8 cellular contexts compared by ENCODE assay signal in genomic region chr10:6445671-6446278, GRCh38.
DNase-seq lines count a peak whose midpoint lies in the region; ATAC-seq and TF ChIP-seq lines count a peak whose summit lies in the region.

No MANE protein-coding gene starts in this region.

- H3K36me3 Mint-ChIP-seq in activated CD8-positive, alpha-beta T cell treated with anti-CD3 and anti-CD28 coated beads, Interleukin-2, amount 10 ng/mL, durations not matched to agents 7 days and 5 days (ENCODE audit: low read depth) = peaks cover 60% of the 10 kb centered on the region
- peaks cover 43% of the 10 kb centered on the region for H3K36me3 Mint-ChIP-seq in effector memory CD8-positive, alpha-beta T cell (ENCODE audit: insufficient read depth)

- no peak overlapping the region for H3K4me3 ChIP-seq in mucosa of descending colon

- H3K27ac Mint-ChIP-seq in activated CD8-positive, alpha-beta T cell treated with anti-CD3 and anti-CD28 coated beads, Interleukin-2, amount 10 ng/mL, durations not matched to agents 7 days and 5 days = peak overlapping the region; percentile 0
- H3K27ac Mint-ChIP-seq in effector memory CD8-positive, alpha-beta T cell = peak overlapping the region; percentile 3 to 55

- no peak for TF ChIP-seq CTCF in mucosa of descending colon (IDR thresholded peaks at IDR 0.05)

- POLR2A ChIA-PET in activated CD8-positive, alpha-beta T cell treated with anti-CD3 and anti-CD28 coated beads, Interleukin-2, amount 10 ng/mL, durations not matched to agents 7 days and 5 days (lab: Charles Lee) = interaction anchor here (0.8 to 1.2 kb wide), 2 partner anchors 136 to 139 kb away, joined by 3 to 4 read pairs; no protein-coding TSS in a partner anchor

- H3K9me3 Mint-ChIP-seq in activated CD8-positive, alpha-beta T cell treated with anti-CD3 and anti-CD28 coated beads, Interleukin-2, amount 10 ng/mL, durations not matched to agents 7 days and 5 days (ENCODE audit: insufficient read depth) = no peaks in the 10 kb centered on the region
- no peaks in the 10 kb centered on the region for H3K9me3 Mint-ChIP-seq in effector memory CD8-positive, alpha-beta T cell

- CTCF ChIA-PET in activated CD8-positive, alpha-beta T cell treated with anti-CD3 and anti-CD28 coated beads, Interleukin-2, amount 10 ng/mL, durations not matched to agents 7 days and 5 days (lab: Charles Lee) = interaction anchor here (0.7 to 3.0 kb wide), 41 partner anchors 9 to 285 kb away, joined by 3 to 25 read pairs (median 4); no protein-coding TSS in a partner anchor

- intact Hi-C loops in mucosa of descending colon (cut with DNase I, micrococcal nuclease) = no loop called here

- no peaks in the 10 kb centered on the region for H3K27me3 Mint-ChIP-seq in activated CD8-positive, alpha-beta T cell treated with anti-CD3 and anti-CD28 coated beads, Interleukin-2, amount 10 ng/mL, durations not matched to agents 7 days and 5 days (ENCODE audit: low read depth)
- no peaks in the 10 kb centered on the region for H3K27me3 Mint-ChIP-seq in effector memory CD8-positive, alpha-beta T cell

- H3K9me3 ChIP-seq in mucosa of descending colon = no peaks in the 10 kb centered on the region

- no peaks in the 10 kb centered on the region for H3K36me3 ChIP-seq in mucosa of descending colon (ENCODE audit: low read depth)

- DNase-seq in Daoy (ENCODE audit: low read depth) (peak; percentile 23), M059J (ENCODE audit: low read depth) (peak; percentile 18), mucosa of descending colon (peak in 2 of 3 donors; percentile 68 to 77)
- DNase-seq in activated CD8-positive, alpha-beta T cell treated with anti-CD3 and anti-CD28 coated beads, Interleukin-2, amount 10 ng/mL, durations not matched to agents 7 days and 5 days = peak; percentile 80
- DNase-seq in effector memory CD8-positive, alpha-beta T cell = peak; percentile 47 to 53 (median 53)
- peak; percentile 9 to 45 (median 28) for DNase-seq in stimulated activated naive CD4-positive, alpha-beta T cell (lab: John Stamatoyannopoulos, UW)

- peaks cover 3% of the 10 kb centered on the region for H3K4me1 ChIP-seq in mucosa of descending colon (ENCODE audit: low read depth)

- ATAC-seq in activated CD8-positive, alpha-beta T cell treated with anti-CD3 and anti-CD28 coated beads, Interleukin-2, amount 10 ng/mL, durations not matched to agents 7 days and 5 days = peak; percentile 67
- peak; percentile 71 for ATAC-seq in effector memory CD8-positive, alpha-beta T cell (replicated peaks)
- peak; percentile 45 for ATAC-seq in mucosa of descending colon
- ATAC-seq in HG02763 (IDR thresholded peaks at IDR 0.05; ENCODE audit: unreplicated experiment) = no peak
- ATAC-seq in GM21825 (IDR thresholded peaks at IDR 0.05; ENCODE audit: unreplicated experiment) = no peak

- H3K4me3 Mint-ChIP-seq in activated CD8-positive, alpha-beta T cell treated with anti-CD3 and anti-CD28 coated beads, Interleukin-2, amount 10 ng/mL, durations not matched to agents 7 days and 5 days = no peak overlapping the region
- no peak overlapping the region for H3K4me3 Mint-ChIP-seq in effector memory CD8-positive, alpha-beta T cell

- H3K4me1 Mint-ChIP-seq in activated CD8-positive, alpha-beta T cell treated with anti-CD3 and anti-CD28 coated beads, Interleukin-2, amount 10 ng/mL, durations not matched to agents 7 days and 5 days (ENCODE audit: low read depth) = peaks cover 39% of the 10 kb centered on the region
- peaks cover 20 to 26% of the 10 kb centered on the region in 2 donors for H3K4me1 Mint-ChIP-seq in effector memory CD8-positive, alpha-beta T cell (ENCODE audit: low read depth in 2 of 2)

Comparison
In these comparisons a context has a peak if more than half of its experiments do, and no peak if none do; other contexts are left out.
1. DNase-seq: peak in every context shown above with its lines; median percentile 80 in activated CD8-positive, alpha-beta T cell treated with anti-CD3 and anti-CD28 coated beads, Interleukin-2, amount 10 ng/mL, durations not matched to agents 7 days and 5 days; 72 in mucosa of descending colon; 53 in effector memory CD8-positive, alpha-beta T cell; 28 in stimulated activated naive CD4-positive, alpha-beta T cell; 23 in Daoy; 18 in M059J.
2. ATAC-seq: peak in activated CD8-positive, alpha-beta T cell treated with anti-CD3 and anti-CD28 coated beads, Interleukin-2, amount 10 ng/mL, durations not matched to agents 7 days and 5 days (single experiment), effector memory CD8-positive, alpha-beta T cell (single experiment) and mucosa of descending colon (single experiment); none in HG02763 (single experiment) and GM21825 (single experiment).